In the genomic region with DNA sequence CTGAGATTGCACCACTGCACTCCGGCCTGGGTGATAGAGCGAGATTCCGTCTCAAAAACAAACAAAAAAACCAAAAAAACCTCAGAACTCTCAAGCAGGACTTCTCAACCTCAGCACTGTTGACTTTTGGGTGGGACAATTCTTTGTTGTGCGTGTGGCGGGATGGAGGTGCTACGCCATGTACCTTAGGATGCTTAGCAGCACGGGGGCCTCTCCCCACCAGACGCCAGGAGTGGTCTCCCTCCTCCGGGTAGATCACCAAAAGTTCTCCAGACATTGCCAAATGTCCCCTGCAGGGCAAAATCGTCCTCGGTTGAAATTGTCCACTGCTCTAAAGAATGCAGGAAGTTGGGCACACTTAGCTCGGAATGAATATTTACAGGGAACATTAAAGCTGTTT, we compare ENCODE assay signal across 20 cellular contexts.
"Had no signal": no experiment of that assay in that cellular context is flagged by ENCODE, and none has a peak within 500 bp of the region (broad histone marks: within the 10 kb centered on the region; RNA-seq: fewer than 3 reads in every experiment).

No MANE protein-coding gene starts in this region.

- H3K36me3 Mint-ChIP-seq: activated CD4-positive, alpha-beta memory T cell treated with anti-CD3 and anti-CD28 coated beads for 36 hours; activated naive CD4-positive, alpha-beta T cell treated with anti-CD3 and anti-CD28 coated beads, Interleukin-2, amount 10 ng/mL, durations not matched to agents 7 days and 5 days; brain; naive thymus-derived CD4-positive, alpha-beta T cell; neural progenitor cell; stimulated activated memory B cell treated with anti-CD40 and anti-IgM and Interleukin-4, amounts not matched to agents 10 μg/mL and 1 μg/mL and 100 μg/mL, for 72 hours had no signal

- H3K27ac Mint-ChIP-seq: activated B cell treated with CpG ODN at 0.5 μM for 24 hours; activated CD4-positive, alpha-beta memory T cell treated with anti-CD3 and anti-CD28 coated beads for 36 hours; activated naive CD4-positive, alpha-beta T cell treated with anti-CD3 and anti-CD28 coated beads, Interleukin-2, amount 10 ng/mL, durations not matched to agents 7 days and 5 days; activated naive CD8-positive, alpha-beta T cell treated with anti-CD3 and anti-CD28 coated beads, Interleukin-2, amount 50 U/mL, for 24 hours; brain; naive thymus-derived CD4-positive, alpha-beta T cell; neural progenitor cell; stimulated activated memory B cell treated with anti-CD40 and anti-IgM and Interleukin-4, amounts not matched to agents 10 μg/mL and 1 μg/mL and 100 μg/mL, for 72 hours; T-helper 2 cell treated with Interferon-gamma antibody and Interleukin-4, amounts not matched to agents 5 μg/mL and 100 μg/mL, for 36 hours had no signal

- H3K4me3 Mint-ChIP-seq: activated B cell treated with CpG ODN at 0.5 μM for 24 hours; activated CD4-positive, alpha-beta memory T cell treated with anti-CD3 and anti-CD28 coated beads for 36 hours; activated naive CD4-positive, alpha-beta T cell treated with anti-CD3 and anti-CD28 coated beads, Interleukin-2, amount 10 ng/mL, durations not matched to agents 7 days and 5 days; activated naive CD8-positive, alpha-beta T cell treated with anti-CD3 and anti-CD28 coated beads, Interleukin-2, amount 50 U/mL, for 24 hours; brain; stimulated activated memory B cell treated with anti-CD40 and anti-IgM and Interleukin-4, amounts not matched to agents 10 μg/mL and 1 μg/mL and 100 μg/mL, for 72 hours; T-helper 2 cell treated with Interferon-gamma antibody and Interleukin-4, amounts not matched to agents 5 μg/mL and 100 μg/mL, for 36 hours had no signal

- H3K9ac ChIP-seq: neural progenitor cell had no signal

- H3K4me3 ChIP-seq: neural progenitor cell, ovary, sigmoid colon had no signal

- H3K27ac ChIP-seq: esophagus muscularis mucosa, heart right ventricle, neural progenitor cell, ovary, sigmoid colon, testis had no signal

- H3K27me3 ChIP-seq: ovary, testis had no signal

- H3K4me1 ChIP-seq: neural progenitor cell, testis had no signal

- H3K36me3 ChIP-seq: esophagus muscularis mucosa, heart right ventricle, neural progenitor cell, ovary, sigmoid colon had no signal

- H3K9me3 Mint-ChIP-seq: activated B cell treated with CpG ODN at 0.5 μM for 24 hours; activated CD4-positive, alpha-beta memory T cell treated with anti-CD3 and anti-CD28 coated beads for 36 hours; activated naive CD4-positive, alpha-beta T cell treated with anti-CD3 and anti-CD28 coated beads, Interleukin-2, amount 10 ng/mL, durations not matched to agents 7 days and 5 days; activated naive CD8-positive, alpha-beta T cell treated with anti-CD3 and anti-CD28 coated beads, Interleukin-2, amount 50 U/mL, for 24 hours; brain; neural progenitor cell; stimulated activated memory B cell treated with anti-CD40 and anti-IgM and Interleukin-4, amounts not matched to agents 10 μg/mL and 1 μg/mL and 100 μg/mL, for 72 hours; T-helper 2 cell treated with Interferon-gamma antibody and Interleukin-4, amounts not matched to agents 5 μg/mL and 100 μg/mL, for 36 hours had no signal

- H3K9me3 ChIP-seq: esophagus muscularis mucosa, heart right ventricle, ovary, sigmoid colon, testis had no signal

- DNase-seq: activated B cell treated with CpG ODN at 0.5 μM for 24 hours; activated CD4-positive, alpha-beta memory T cell treated with anti-CD3 and anti-CD28 coated beads for 36 hours; activated CD4-positive, alpha-beta T cell treated with anti-CD3 and anti-CD28 coated beads for 4 hours; activated effector memory CD4-positive, alpha-beta T cell treated with Interleukin-2 at 50 U/mL for 16 hours; activated naive CD4-positive, alpha-beta T cell treated with anti-CD3 and anti-CD28 coated beads, Interleukin-2, amount 10 ng/mL, durations not matched to agents 7 days and 5 days; activated naive CD8-positive, alpha-beta T cell treated with anti-CD3 and anti-CD28 coated beads, Interleukin-2, amount 50 U/mL, for 24 hours; activated T-cell treated with anti-CD3 and anti-CD28 coated beads, Interleukin-2, amount 50 U/mL, for 48 hours; heart right ventricle; kidney glomerular epithelial cell; mesenchymal stem cell; naive thymus-derived CD4-positive, alpha-beta T cell; ovary; sigmoid colon; stimulated activated CD4-positive, alpha-beta T cell treated with anti-CD3 and anti-CD28 coated beads, Interleukin-4, amount 100 ng/mL, for 24 hours; testis had no signal
